1 cellular context compared by ENCODE assay signal in genomic region chr7:64914557-64914956, GRCh38.
A peak's percentile ranks its signal among the peaks of the same experiment; 100 is the strongest.
TF ChIP-seq lines count a peak whose summit lies in the region.

No MANE protein-coding gene starts in this region.

TF ChIP-seq in K562, 482 proteins besides CTCF, POLR2A, EP300 and RAD21 (continued from another document and continues in another):
- TF ChIP-seq CLOCK (CRISPR knock-in tag; IDR thresholded peaks at IDR 0.05; ENCODE audit: borderline replicate concordance) = no peak
- no peak for TF ChIP-seq ZNF175 (CRISPR knock-in tag; IDR thresholded peaks at IDR 0.05; ENCODE audit: low read depth)
- TF ChIP-seq TCF3 (CRISPR knock-in tag; IDR thresholded peaks at IDR 0.05) = peak; percentile 91
- TF ChIP-seq PPARD (CRISPR knock-in tag; IDR thresholded peaks at IDR 0.05) = no peak
- TF ChIP-seq POLR2AphosphoS5 (IDR thresholded peaks at IDR 0.05; ENCODE audit: control insufficient read depth, insufficient read depth, low read depth, low read length) = peak; percentile 82
- peak; percentile 74; the same call in 1 of the 2 replicates for TF ChIP-seq SMARCC2 (IDR thresholded peaks at IDR 0.05; ENCODE audit: low read depth)
- TF ChIP-seq MITF (IDR thresholded peaks at IDR 0.05) = 0 out of 2 replicates have a peak, but pooled peaks have one; percentile 38
- TF ChIP-seq TRIM25 (IDR thresholded peaks at IDR 0.05; ENCODE audit: borderline replicate concordance) = no peak
- TF ChIP-seq JUND (IDR thresholded peaks at IDR 0.05; ENCODE audit: borderline replicate concordance, low read depth, low read length) = peak; percentile 48; the same call in 1 of the 2 replicates
- TF ChIP-seq JUND (tag; IDR thresholded peaks at IDR 0.05; ENCODE audit: borderline replicate concordance, low read depth, low read length) = no peak
- peak; percentile 64; the same call in 1 of the 2 replicates for TF ChIP-seq ZNF592 (IDR thresholded peaks at IDR 0.05)
- TF ChIP-seq POLR2G (IDR thresholded peaks at IDR 0.05; ENCODE audit: low read depth, low read length) = no peak
- TF ChIP-seq MXI1 (IDR thresholded peaks at IDR 0.05; ENCODE audit: low read depth, low read length) = 0 out of 2 replicates have a peak, but pooled peaks have one; percentile 15
- TF ChIP-seq ZNF586 (CRISPR knock-in tag; conservative IDR thresholded peaks at IDR 0.05) = no peak
- peak; percentile 87 for TF ChIP-seq CTBP1 (IDR thresholded peaks at IDR 0.05; ENCODE audit: borderline replicate concordance)
- peak in 1 of 2 experiments; percentile 19 for TF ChIP-seq AFF1 (IDR thresholded peaks at IDR 0.05; ENCODE audit: low read depth in 1 of 2, partially characterized antibody in 2 of 2)
- TF ChIP-seq NR2C2 (CRISPR knock-in tag; IDR thresholded peaks at IDR 0.05) = no peak
- TF ChIP-seq NR2C2 (tag; IDR thresholded peaks at IDR 0.05) = no peak
- TF ChIP-seq COPS2 (conservative IDR thresholded peaks at IDR 0.05) = no peak
- peak; percentile 78 for TF ChIP-seq SMAD4 (CRISPR knock-in tag; conservative IDR thresholded peaks at IDR 0.05)
- TF ChIP-seq MCM7 (IDR thresholded peaks at IDR 0.05) = no peak
- TF ChIP-seq MBD2 (IDR thresholded peaks at IDR 0.05; ENCODE audit: borderline replicate concordance, low read depth) = no peak; the same call in 1 of the 2 replicates
- peak; percentile 95 for TF ChIP-seq CBFA2T2 (conservative IDR thresholded peaks at IDR 0.05)
- peak; percentile 90 for TF ChIP-seq DPF2 (IDR thresholded peaks at IDR 0.05)
- TF ChIP-seq MECOM (CRISPR knock-in tag; IDR thresholded peaks at IDR 0.05) = peak; percentile 62; the same call in 1 of the 2 replicates
- TF ChIP-seq CBX3 (IDR thresholded peaks at IDR 0.05; ENCODE audit: borderline replicate concordance in 1 of 2, low read length in 2 of 2) = peak in 1 of 2 experiments; percentile 59; a peak in 1 of 3 replicates
- TF ChIP-seq NCOA1 (IDR thresholded peaks at IDR 0.05; ENCODE audit: low read depth) = peak; percentile 78; the same call in 1 of the 2 replicates
- peak; percentile 94 for TF ChIP-seq CHAMP1 (IDR thresholded peaks at IDR 0.05)
- no peak for TF ChIP-seq PHB (CRISPR knock-in tag; IDR thresholded peaks at IDR 0.05)
- TF ChIP-seq ZNF639 (CRISPR knock-in tag; conservative IDR thresholded peaks at IDR 0.05 in 1 of 2, IDR thresholded peaks at IDR 0.05 in 1 of 2) = 0 out of 4 replicates have a peak, but pooled peaks of 1 of the 2 experiments have one; percentile 29
- peak; percentile 41; the same call in 1 of the 2 replicates for TF ChIP-seq VEZF1 (CRISPR knock-in tag; IDR thresholded peaks at IDR 0.05)
- TF ChIP-seq TCF7L2 (IDR thresholded peaks at IDR 0.05; ENCODE audit: low read depth, low read length) = peak; percentile 72
- no peak for TF ChIP-seq ZBED1 (IDR thresholded peaks at IDR 0.05)
- peak; percentile 51 for TF ChIP-seq CCNT2 (IDR thresholded peaks at IDR 0.05; ENCODE audit: borderline replicate concordance, extremely low read depth, insufficient read length, low read depth, low read length)
- peak; percentile 75 for TF ChIP-seq NFIC (IDR thresholded peaks at IDR 0.05)
- 0 out of 2 replicates have a peak, but pooled peaks have one; percentile 28 for TF ChIP-seq ETV5 (CRISPR knock-in tag; IDR thresholded peaks at IDR 0.05; ENCODE audit: low read depth)
- TF ChIP-seq HDAC1 (IDR thresholded peaks at IDR 0.05) = 0 out of 4 replicates have a peak, but pooled peaks of 1 of the 2 experiments have one; percentile 28
- TF ChIP-seq HDAC2 (IDR thresholded peaks at IDR 0.05) = peak; percentile 68; the same call in 1 of the 2 replicates
- peak in 1 of 2 experiments; percentile 41 for TF ChIP-seq E2F6 (IDR thresholded peaks at IDR 0.05; ENCODE audit: borderline replicate concordance in 1 of 2, extremely low read depth in 1 of 2, insufficient read depth in 1 of 2, insufficient read length in 1 of 2, low read depth in 1 of 2, low read length in 1 of 2, poor library complexity in 1 of 2, severe bottlenecking in 1 of 2)
